In genomic region chr22:37608477-37609239, GRCh38 we compare ENCODE assay signal across 1 cellular context.
TF ChIP-seq lines count a peak whose summit lies in the region.

A gene with protein sequence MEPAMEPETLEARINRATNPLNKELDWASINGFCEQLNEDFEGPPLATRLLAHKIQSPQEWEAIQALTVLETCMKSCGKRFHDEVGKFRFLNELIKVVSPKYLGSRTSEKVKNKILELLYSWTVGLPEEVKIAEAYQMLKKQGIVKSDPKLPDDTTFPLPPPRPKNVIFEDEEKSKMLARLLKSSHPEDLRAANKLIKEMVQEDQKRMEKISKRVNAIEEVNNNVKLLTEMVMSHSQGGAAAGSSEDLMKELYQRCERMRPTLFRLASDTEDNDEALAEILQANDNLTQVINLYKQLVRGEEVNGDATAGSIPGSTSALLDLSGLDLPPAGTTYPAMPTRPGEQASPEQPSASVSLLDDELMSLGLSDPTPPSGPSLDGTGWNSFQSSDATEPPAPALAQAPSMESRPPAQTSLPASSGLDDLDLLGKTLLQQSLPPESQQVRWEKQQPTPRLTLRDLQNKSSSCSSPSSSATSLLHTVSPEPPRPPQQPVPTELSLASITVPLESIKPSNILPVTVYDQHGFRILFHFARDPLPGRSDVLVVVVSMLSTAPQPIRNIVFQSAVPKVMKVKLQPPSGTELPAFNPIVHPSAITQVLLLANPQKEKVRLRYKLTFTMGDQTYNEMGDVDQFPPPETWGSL (plus strand): TSS chr22:37608834. CDS start chr22:37608861, 27 bp downstream.

TF ChIP-seq in K562, 482 proteins besides CTCF, POLR2A, EP300 and RAD21 (continued from another document and continues in another):
- TF ChIP-seq, protein P1, sequence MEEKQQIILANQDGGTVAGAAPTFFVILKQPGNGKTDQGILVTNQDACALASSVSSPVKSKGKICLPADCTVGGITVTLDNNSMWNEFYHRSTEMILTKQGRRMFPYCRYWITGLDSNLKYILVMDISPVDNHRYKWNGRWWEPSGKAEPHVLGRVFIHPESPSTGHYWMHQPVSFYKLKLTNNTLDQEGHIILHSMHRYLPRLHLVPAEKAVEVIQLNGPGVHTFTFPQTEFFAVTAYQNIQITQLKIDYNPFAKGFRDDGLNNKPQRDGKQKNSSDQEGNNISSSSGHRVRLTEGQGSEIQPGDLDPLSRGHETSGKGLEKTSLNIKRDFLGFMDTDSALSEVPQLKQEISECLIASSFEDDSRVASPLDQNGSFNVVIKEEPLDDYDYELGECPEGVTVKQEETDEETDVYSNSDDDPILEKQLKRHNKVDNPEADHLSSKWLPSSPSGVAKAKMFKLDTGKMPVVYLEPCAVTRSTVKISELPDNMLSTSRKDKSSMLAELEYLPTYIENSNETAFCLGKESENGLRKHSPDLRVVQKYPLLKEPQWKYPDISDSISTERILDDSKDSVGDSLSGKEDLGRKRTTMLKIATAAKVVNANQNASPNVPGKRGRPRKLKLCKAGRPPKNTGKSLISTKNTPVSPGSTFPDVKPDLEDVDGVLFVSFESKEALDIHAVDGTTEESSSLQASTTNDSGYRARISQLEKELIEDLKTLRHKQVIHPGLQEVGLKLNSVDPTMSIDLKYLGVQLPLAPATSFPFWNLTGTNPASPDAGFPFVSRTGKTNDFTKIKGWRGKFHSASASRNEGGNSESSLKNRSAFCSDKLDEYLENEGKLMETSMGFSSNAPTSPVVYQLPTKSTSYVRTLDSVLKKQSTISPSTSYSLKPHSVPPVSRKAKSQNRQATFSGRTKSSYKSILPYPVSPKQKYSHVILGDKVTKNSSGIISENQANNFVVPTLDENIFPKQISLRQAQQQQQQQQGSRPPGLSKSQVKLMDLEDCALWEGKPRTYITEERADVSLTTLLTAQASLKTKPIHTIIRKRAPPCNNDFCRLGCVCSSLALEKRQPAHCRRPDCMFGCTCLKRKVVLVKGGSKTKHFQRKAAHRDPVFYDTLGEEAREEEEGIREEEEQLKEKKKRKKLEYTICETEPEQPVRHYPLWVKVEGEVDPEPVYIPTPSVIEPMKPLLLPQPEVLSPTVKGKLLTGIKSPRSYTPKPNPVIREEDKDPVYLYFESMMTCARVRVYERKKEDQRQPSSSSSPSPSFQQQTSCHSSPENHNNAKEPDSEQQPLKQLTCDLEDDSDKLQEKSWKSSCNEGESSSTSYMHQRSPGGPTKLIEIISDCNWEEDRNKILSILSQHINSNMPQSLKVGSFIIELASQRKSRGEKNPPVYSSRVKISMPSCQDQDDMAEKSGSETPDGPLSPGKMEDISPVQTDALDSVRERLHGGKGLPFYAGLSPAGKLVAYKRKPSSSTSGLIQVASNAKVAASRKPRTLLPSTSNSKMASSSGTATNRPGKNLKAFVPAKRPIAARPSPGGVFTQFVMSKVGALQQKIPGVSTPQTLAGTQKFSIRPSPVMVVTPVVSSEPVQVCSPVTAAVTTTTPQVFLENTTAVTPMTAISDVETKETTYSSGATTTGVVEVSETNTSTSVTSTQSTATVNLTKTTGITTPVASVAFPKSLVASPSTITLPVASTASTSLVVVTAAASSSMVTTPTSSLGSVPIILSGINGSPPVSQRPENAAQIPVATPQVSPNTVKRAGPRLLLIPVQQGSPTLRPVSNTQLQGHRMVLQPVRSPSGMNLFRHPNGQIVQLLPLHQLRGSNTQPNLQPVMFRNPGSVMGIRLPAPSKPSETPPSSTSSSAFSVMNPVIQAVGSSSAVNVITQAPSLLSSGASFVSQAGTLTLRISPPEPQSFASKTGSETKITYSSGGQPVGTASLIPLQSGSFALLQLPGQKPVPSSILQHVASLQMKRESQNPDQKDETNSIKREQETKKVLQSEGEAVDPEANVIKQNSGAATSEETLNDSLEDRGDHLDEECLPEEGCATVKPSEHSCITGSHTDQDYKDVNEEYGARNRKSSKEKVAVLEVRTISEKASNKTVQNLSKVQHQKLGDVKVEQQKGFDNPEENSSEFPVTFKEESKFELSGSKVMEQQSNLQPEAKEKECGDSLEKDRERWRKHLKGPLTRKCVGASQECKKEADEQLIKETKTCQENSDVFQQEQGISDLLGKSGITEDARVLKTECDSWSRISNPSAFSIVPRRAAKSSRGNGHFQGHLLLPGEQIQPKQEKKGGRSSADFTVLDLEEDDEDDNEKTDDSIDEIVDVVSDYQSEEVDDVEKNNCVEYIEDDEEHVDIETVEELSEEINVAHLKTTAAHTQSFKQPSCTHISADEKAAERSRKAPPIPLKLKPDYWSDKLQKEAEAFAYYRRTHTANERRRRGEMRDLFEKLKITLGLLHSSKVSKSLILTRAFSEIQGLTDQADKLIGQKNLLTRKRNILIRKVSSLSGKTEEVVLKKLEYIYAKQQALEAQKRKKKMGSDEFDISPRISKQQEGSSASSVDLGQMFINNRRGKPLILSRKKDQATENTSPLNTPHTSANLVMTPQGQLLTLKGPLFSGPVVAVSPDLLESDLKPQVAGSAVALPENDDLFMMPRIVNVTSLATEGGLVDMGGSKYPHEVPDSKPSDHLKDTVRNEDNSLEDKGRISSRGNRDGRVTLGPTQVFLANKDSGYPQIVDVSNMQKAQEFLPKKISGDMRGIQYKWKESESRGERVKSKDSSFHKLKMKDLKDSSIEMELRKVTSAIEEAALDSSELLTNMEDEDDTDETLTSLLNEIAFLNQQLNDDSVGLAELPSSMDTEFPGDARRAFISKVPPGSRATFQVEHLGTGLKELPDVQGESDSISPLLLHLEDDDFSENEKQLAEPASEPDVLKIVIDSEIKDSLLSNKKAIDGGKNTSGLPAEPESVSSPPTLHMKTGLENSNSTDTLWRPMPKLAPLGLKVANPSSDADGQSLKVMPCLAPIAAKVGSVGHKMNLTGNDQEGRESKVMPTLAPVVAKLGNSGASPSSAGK (IDR thresholded peaks at IDR 0.05), result peak; percentile 94
- TF ChIP-seq ARID1B (IDR thresholded peaks at IDR 0.05), result peak; percentile 38; the same call in 1 of the 2 replicates
- peak; percentile 69 for TF ChIP-seq EGR1 (conservative IDR thresholded peaks at IDR 0.05)
- TF ChIP-seq NEUROD1 (IDR thresholded peaks at IDR 0.05; ENCODE audit: borderline replicate concordance, low read depth, low read length, partially characterized antibody), result peak; percentile 90
- peak; percentile 84 to 89 for TF ChIP-seq E2F6 (IDR thresholded peaks at IDR 0.05; ENCODE audit: borderline replicate concordance in 1 of 2, extremely low read depth in 1 of 2, insufficient read depth in 1 of 2, insufficient read length in 1 of 2, low read depth in 1 of 2, low read length in 1 of 2, poor library complexity in 1 of 2, severe bottlenecking in 1 of 2)
- peak; percentile 62 for TF ChIP-seq SUPT5H (IDR thresholded peaks at IDR 0.05)
- TF ChIP-seq ELF2 (CRISPR knock-in tag; IDR thresholded peaks at IDR 0.05), result peak; percentile 70; the same call in 1 of the 2 replicates
- TF ChIP-seq ZNF239 (CRISPR knock-in tag; IDR thresholded peaks at IDR 0.05), result no peak
- peak; percentile 45; the same call in 1 of the 2 replicates for TF ChIP-seq NCOR1 (IDR thresholded peaks at IDR 0.05)
- peak; percentile 94 for TF ChIP-seq CREB3L1 (IDR thresholded peaks at IDR 0.05; ENCODE audit: borderline replicate concordance, low read depth)
- TF ChIP-seq, protein P2, sequence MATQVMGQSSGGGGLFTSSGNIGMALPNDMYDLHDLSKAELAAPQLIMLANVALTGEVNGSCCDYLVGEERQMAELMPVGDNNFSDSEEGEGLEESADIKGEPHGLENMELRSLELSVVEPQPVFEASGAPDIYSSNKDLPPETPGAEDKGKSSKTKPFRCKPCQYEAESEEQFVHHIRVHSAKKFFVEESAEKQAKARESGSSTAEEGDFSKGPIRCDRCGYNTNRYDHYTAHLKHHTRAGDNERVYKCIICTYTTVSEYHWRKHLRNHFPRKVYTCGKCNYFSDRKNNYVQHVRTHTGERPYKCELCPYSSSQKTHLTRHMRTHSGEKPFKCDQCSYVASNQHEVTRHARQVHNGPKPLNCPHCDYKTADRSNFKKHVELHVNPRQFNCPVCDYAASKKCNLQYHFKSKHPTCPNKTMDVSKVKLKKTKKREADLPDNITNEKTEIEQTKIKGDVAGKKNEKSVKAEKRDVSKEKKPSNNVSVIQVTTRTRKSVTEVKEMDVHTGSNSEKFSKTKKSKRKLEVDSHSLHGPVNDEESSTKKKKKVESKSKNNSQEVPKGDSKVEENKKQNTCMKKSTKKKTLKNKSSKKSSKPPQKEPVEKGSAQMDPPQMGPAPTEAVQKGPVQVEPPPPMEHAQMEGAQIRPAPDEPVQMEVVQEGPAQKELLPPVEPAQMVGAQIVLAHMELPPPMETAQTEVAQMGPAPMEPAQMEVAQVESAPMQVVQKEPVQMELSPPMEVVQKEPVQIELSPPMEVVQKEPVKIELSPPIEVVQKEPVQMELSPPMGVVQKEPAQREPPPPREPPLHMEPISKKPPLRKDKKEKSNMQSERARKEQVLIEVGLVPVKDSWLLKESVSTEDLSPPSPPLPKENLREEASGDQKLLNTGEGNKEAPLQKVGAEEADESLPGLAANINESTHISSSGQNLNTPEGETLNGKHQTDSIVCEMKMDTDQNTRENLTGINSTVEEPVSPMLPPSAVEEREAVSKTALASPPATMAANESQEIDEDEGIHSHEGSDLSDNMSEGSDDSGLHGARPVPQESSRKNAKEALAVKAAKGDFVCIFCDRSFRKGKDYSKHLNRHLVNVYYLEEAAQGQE (CRISPR knock-in tag; IDR thresholded peaks at IDR 0.05; ENCODE audit: low read depth), result 0 out of 2 replicates have a peak, but pooled peaks have one; percentile 17
- peak; percentile 62; the same call in 1 of the 2 replicates for TF ChIP-seq RNF2 (IDR thresholded peaks at IDR 0.05)
- TF ChIP-seq TAF15 (IDR thresholded peaks at IDR 0.05; ENCODE audit: low read depth, low read length), result no peak
- peak; percentile 85 for TF ChIP-seq SP1 (CRISPR knock-in tag; IDR thresholded peaks at IDR 0.05)
- no peak for TF ChIP-seq FOXO4 (CRISPR knock-in tag; IDR thresholded peaks at IDR 0.05)
- TF ChIP-seq NRF1 (conservative IDR thresholded peaks at IDR 0.05 in 1 of 2, IDR thresholded peaks at IDR 0.05 in 1 of 2), result peak; percentile 36 to 41; a peak in 2 of 4 replicates
- TF ChIP-seq, protein P3, sequence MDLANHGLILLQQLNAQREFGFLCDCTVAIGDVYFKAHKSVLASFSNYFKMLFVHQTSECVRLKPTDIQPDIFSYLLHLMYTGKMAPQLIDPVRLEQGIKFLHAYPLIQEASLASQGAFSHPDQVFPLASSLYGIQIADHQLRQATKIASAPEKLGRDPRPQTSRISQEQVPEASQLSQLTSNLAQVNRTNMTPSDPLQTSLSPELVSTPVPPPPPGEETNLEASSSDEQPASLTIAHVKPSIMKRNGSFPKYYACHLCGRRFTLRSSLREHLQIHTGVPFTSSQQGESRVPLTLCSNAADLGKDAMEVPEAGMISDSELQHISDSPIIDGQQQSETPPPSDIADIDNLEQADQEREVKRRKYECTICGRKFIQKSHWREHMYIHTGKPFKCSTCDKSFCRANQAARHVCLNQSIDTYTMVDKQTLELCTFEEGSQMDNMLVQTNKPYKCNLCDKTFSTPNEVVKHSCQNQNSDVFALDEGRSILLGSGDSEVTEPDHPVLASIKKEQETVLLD (IDR thresholded peaks at IDR 0.05), result peak; percentile 82; the same call in 1 of the 2 replicates
- TF ChIP-seq ZFPM2 (CRISPR knock-in tag; IDR thresholded peaks at IDR 0.05), result no peak
- no peak for TF ChIP-seq XRCC3 (IDR thresholded peaks at IDR 0.05)
- no peak for TF ChIP-seq NR4A1 (CRISPR knock-in tag; IDR thresholded peaks at IDR 0.05)
- 0 out of 2 replicates have a peak, but pooled peaks have one; percentile 37 for TF ChIP-seq NR4A1 (tag; IDR thresholded peaks at IDR 0.05)
- TF ChIP-seq GABPA (tag; conservative IDR thresholded peaks at IDR 0.05; ENCODE audit: low read depth), result peak; percentile 97
- no peak for TF ChIP-seq NR2C2 (CRISPR knock-in tag; IDR thresholded peaks at IDR 0.05)
- peak; percentile 95 for TF ChIP-seq NR2C2 (tag; IDR thresholded peaks at IDR 0.05)
- peak; percentile 90 for TF ChIP-seq E2F8 (IDR thresholded peaks at IDR 0.05; ENCODE audit: low read depth, partially characterized antibody)
- peak; percentile 99 for TF ChIP-seq FOXP1 (CRISPR knock-in tag; IDR thresholded peaks at IDR 0.05)
- TF ChIP-seq HCFC1 (IDR thresholded peaks at IDR 0.05; ENCODE audit: low read depth, low read length), result peak; percentile 75
- peak; percentile 81; the same call in 1 of the 2 replicates for TF ChIP-seq CTBP1 (IDR thresholded peaks at IDR 0.05; ENCODE audit: borderline replicate concordance)
- peak; percentile 13; the same call in 1 of the 2 replicates for TF ChIP-seq TCF7 (IDR thresholded peaks at IDR 0.05; ENCODE audit: borderline replicate concordance)
